ENCODE assay signal across 13 cellular contexts in the genomic region with DNA sequence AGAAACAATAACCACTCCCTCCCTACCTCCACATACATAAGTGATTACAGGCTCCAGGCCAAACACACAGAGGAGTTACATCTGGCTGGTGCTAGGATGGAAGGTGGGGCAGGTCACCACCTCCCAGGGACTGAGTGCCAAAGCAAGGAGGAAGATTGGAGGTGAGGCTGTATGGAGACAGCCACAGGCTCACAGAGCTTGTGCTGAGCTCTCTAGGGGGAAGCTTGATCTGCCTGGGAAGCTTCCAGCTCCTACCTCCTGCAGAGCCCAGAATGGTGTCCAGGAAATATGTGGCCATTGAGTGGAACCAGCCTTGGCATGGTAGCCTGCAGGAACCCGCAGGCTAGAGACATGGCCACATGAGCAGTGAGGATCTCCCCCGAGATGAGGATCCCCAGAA. TPM values are rescaled to one million over a fixed set of nuclear protein-coding genes. Genes with fewer than 3 reads are reported as not detected.
DNase-seq lines count a peak whose midpoint lies in the region; ATAC-seq, FAIRE-seq and TF ChIP-seq lines count a peak whose summit lies in the region.
"Had no signal": no experiment of that assay in that cellular context is flagged by ENCODE, and none has a peak within 500 bp of the region (broad histone marks: within the 10 kb centered on the region; RNA-seq: fewer than 3 reads in every experiment).

No MANE protein-coding gene starts in this region.

- ATAC-seq in GM19351 (IDR thresholded peaks at IDR 0.05; ENCODE audit: unreplicated experiment): no peak
- no peak for ATAC-seq in HG03342 (IDR thresholded peaks at IDR 0.05; ENCODE audit: unreplicated experiment)
- ATAC-seq: stimulated activated memory B cell treated with anti-CD40 and anti-IgM and Interleukin-4, amounts not matched to agents 10 μg/mL and 1 μg/mL and 100 μg/mL, for 72 hours had no signal

- TF ChIP-seq POLR2A in H54 (IDR thresholded peaks at IDR 0.05; ENCODE audit: low read depth, low read length): no peak

- peak; percentile 38 for FAIRE-seq in H54 (lab: Jason Lieb, UNC)
- FAIRE-seq in RCC 7860 (lab: Jason Lieb, UNC): peak; percentile 84

- POLR2A ChIA-PET in GM10248 (lab: Yijun Ruan, JAX): no interaction called here

- TF ChIP-seq CTCF in GM10248 (IDR thresholded peaks at IDR 0.05; ENCODE audit: control extremely low read depth, extremely low read depth, low read depth, missing control alignments): no peak

- peak; percentile 38 for DNase-seq in H54 (ENCODE audit: insufficient read length, low spot score)
- DNase-seq in RCC 7860 (ENCODE audit: low spot score): peak; percentile 83
- no peak for DNase-seq in epithelial cell of prostate (ENCODE audit: low read depth, low spot score)
- peak; percentile 53 for DNase-seq in renal cortical epithelial cell (ENCODE audit: low read depth)
- DNase-seq in KG1 (lab: John Stamatoyannopoulos, UW): no peak
- DNase-seq in GM10248 (ENCODE audit: extremely low spot score): no peak
- DNase-seq: KBM-7, NCI-H1417, upper lobe of left lung had no signal

- H3K27ac ChIP-seq in epithelial cell of prostate: peak overlapping the region; percentile 78
- H3K27ac ChIP-seq: cardiac muscle cell, upper lobe of left lung had no signal

- CTCF ChIA-PET in GM10248 (lab: Yijun Ruan, JAX): interaction anchor here (1.4 kb wide), 1 partner anchor 86 kb away, joined by 3 read pairs; no protein-coding TSS in a partner anchor

RNA-seq across cellular contexts. Expression of a gene that starts 3.6 kb away (rescaled TPM):
- 41.5 and 69.2 TPM in 2 replicates for total RNA-seq in renal cortical epithelial cell

RNA-seq across cellular contexts. Expression of a gene that starts 8.2 kb away (rescaled TPM):
- 18.9 and 25.5 TPM in 2 replicates for total RNA-seq in renal cortical epithelial cell

Comparison
In these comparisons a context has a peak if more than half of its experiments do, and no peak if none do; other contexts are left out.
1. DNase-seq: peak in H54 (single experiment), RCC 7860 (single experiment) and renal cortical epithelial cell (single experiment); none in epithelial cell of prostate (single experiment), KG1 (single experiment) and GM10248 (single experiment).